Comparison of ENCODE assay signal across 20 cellular contexts in genomic region chr5:112594941-112595340, GRCh38.
"Had no signal": no experiment of that assay in that cellular context is flagged by ENCODE, and none has a peak within 500 bp of the region (broad histone marks: within the 10 kb centered on the region; RNA-seq: fewer than 3 reads in every experiment).

No MANE protein-coding gene starts in this region.

- DNase-seq: activated CD4-positive, alpha-beta T cell treated with anti-CD3 and anti-CD28 coated beads, Interleukin-2, amount 10 ng/mL, durations not matched to agents 24 days and 14 days; activated CD4-positive, alpha-beta T cell treated with anti-CD3 and anti-CD28 coated beads, Interleukin-2, amount 50 U/mL, for 4 hours; activated CD8-positive, alpha-beta T cell treated with anti-CD3 and anti-CD28 coated beads for 36 hours; activated gamma-delta T cell; activated naive CD4-positive, alpha-beta T cell treated with Interleukin-2 at 50 U/mL for 16 hours; activated T-cell treated with anti-CD3 and anti-CD28 coated beads, Interleukin-2, amount 50 U/mL, for 24 hours; NCI-H1436 treated with DMSO at 0.1 percent for 48 hours; NCI-H2171 treated with DMSO at 0.1 percent for 48 hours; NCI-H510A treated with DMSO at 0.1 percent for 48 hours; NCI-H526 treated with DMSO at 0.1 percent for 48 hours; NCI-H774; Right ventricle myocardium superior; SW 1271; T-helper 1 cell; T-helper 2 cell; T-helper 9 cell had no signal

- H3K27me3 ChIP-seq: adrenal gland, body of pancreas had no signal

- H3K27ac Mint-ChIP-seq: activated CD4-positive, alpha-beta T cell treated with anti-CD3 and anti-CD28 coated beads, Interleukin-2, amount 10 ng/mL, durations not matched to agents 24 days and 14 days; activated CD8-positive, alpha-beta T cell treated with anti-CD3 and anti-CD28 coated beads for 36 hours; activated naive CD4-positive, alpha-beta T cell treated with anti-CD3 and anti-CD28 coated beads, Interleukin-2, amount 50 U/mL, for 72 hours; activated T-cell treated with anti-CD3 and anti-CD28 coated beads, Interleukin-2, amount 50 U/mL, for 24 hours; activated T-helper 2 cell treated with anti-CD3 and anti-CD28 coated beads, Interferon-gamma antibody, Interleukin-2, Interleukin-4, amounts not matched to agents 10 μg/mL and 5 μg/mL and 100 μg/mL, durations not matched to agents 14 hours and 24 hours and 36 hours had no signal

- H3K4me1 Mint-ChIP-seq: activated CD4-positive, alpha-beta T cell treated with anti-CD3 and anti-CD28 coated beads, Interleukin-2, amount 10 ng/mL, durations not matched to agents 24 days and 14 days had no signal

- H3K27ac ChIP-seq: adrenal gland, body of pancreas had no signal

- H3K9me3 ChIP-seq: adrenal gland, body of pancreas had no signal

- H3K36me3 Mint-ChIP-seq: activated naive CD4-positive, alpha-beta T cell treated with anti-CD3 and anti-CD28 coated beads, Interleukin-2, amount 50 U/mL, for 72 hours had no signal

- ATAC-seq: activated CD8-positive, alpha-beta T cell treated with anti-CD3 and anti-CD28 coated beads for 36 hours; activated naive CD4-positive, alpha-beta T cell treated with anti-CD3 and anti-CD28 coated beads, Interleukin-2, amount 50 U/mL, for 72 hours; body of pancreas had no signal

- H3K4me1 ChIP-seq: adrenal gland, body of pancreas had no signal

- H3K4me3 ChIP-seq: adrenal gland, body of pancreas had no signal

- H3K4me3 Mint-ChIP-seq: activated CD4-positive, alpha-beta T cell treated with anti-CD3 and anti-CD28 coated beads, Interleukin-2, amount 10 ng/mL, durations not matched to agents 24 days and 14 days; activated CD8-positive, alpha-beta T cell treated with anti-CD3 and anti-CD28 coated beads for 36 hours; activated T-cell treated with anti-CD3 and anti-CD28 coated beads, Interleukin-2, amount 50 U/mL, for 24 hours had no signal

- H3K36me3 ChIP-seq: adrenal gland had no signal

- H3K9me3 Mint-ChIP-seq: activated CD4-positive, alpha-beta T cell treated with anti-CD3 and anti-CD28 coated beads, Interleukin-2, amount 10 ng/mL, durations not matched to agents 24 days and 14 days; activated CD8-positive, alpha-beta T cell treated with anti-CD3 and anti-CD28 coated beads for 36 hours; activated naive CD4-positive, alpha-beta T cell treated with anti-CD3 and anti-CD28 coated beads, Interleukin-2, amount 50 U/mL, for 72 hours; activated T-cell treated with anti-CD3 and anti-CD28 coated beads, Interleukin-2, amount 50 U/mL, for 24 hours; activated T-helper 2 cell treated with anti-CD3 and anti-CD28 coated beads, Interferon-gamma antibody, Interleukin-2, Interleukin-4, amounts not matched to agents 10 μg/mL and 5 μg/mL and 100 μg/mL, durations not matched to agents 14 hours and 24 hours and 36 hours had no signal
